26 cellular contexts compared by ENCODE assay signal in the genomic region with DNA sequence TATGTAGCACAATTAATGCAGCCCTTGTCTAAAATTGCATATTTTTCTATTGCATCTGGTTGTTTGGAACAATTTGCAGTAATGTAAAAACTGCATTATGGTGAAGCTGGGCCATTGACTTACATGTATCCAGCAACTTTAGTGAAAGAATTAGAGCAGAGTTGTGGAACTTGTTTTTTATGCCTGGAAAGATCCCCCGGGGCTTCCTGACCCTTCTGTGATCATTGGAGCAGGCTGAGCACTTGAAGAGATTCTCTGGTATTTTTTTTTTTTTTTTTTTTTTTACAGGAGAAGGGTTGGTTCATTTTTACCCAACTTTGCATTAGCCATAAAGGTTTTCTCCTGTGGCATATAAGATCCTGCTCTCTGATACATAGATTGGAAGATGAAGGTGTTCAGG. TPM values are rescaled to one million over a fixed set of nuclear protein-coding genes. Genes with fewer than 3 reads are reported as not detected.
"Had no signal": no experiment of that assay in that cellular context is flagged by ENCODE, and none has a peak within 500 bp of the region (broad histone marks: within the 10 kb centered on the region; RNA-seq: fewer than 3 reads in every experiment).

No MANE protein-coding gene starts in this region.

- H3K9me3 Mint-ChIP-seq: activated naive CD8-positive, alpha-beta T cell treated with anti-CD3 and anti-CD28 coated beads, Interleukin-2, amount 10 ng/mL, durations not matched to agents 7 days and 5 days; T-helper 1 cell treated with Interleukin-12 subunit alpha and Interleukin-12 subunit beta and Interleukin-4 antibody, amounts not matched to agents 30 μg/mL and 1 μg/mL, for 36 hours had no signal

- H3K9me3 ChIP-seq: esophagus squamous epithelium, gastrocnemius medialis, lower lobe of right lung, ovary, prostate gland, thoracic aorta had no signal

- H3K36me3 Mint-ChIP-seq: activated naive CD8-positive, alpha-beta T cell treated with anti-CD3 and anti-CD28 coated beads, Interleukin-2, amount 10 ng/mL, durations not matched to agents 7 days and 5 days; naive thymus-derived CD8-positive, alpha-beta T cell had no signal

- H3K4me1 Mint-ChIP-seq: activated naive CD8-positive, alpha-beta T cell treated with anti-CD3 and anti-CD28 coated beads, Interleukin-2, amount 10 ng/mL, durations not matched to agents 7 days and 5 days; naive thymus-derived CD8-positive, alpha-beta T cell had no signal

- H3K27ac Mint-ChIP-seq: activated naive CD8-positive, alpha-beta T cell treated with anti-CD3 and anti-CD28 coated beads, Interleukin-2, amount 10 ng/mL, durations not matched to agents 7 days and 5 days; naive thymus-derived CD8-positive, alpha-beta T cell; T-helper 1 cell treated with Interleukin-12 subunit alpha and Interleukin-12 subunit beta and Interleukin-4 antibody, amounts not matched to agents 30 μg/mL and 1 μg/mL, for 36 hours had no signal

- FAIRE-seq: bronchial epithelial cell, kidney had no signal

- H3K4me1 ChIP-seq: esophagus squamous epithelium, gastrocnemius medialis, lower lobe of right lung, prostate gland had no signal

- ATAC-seq: gastrocnemius medialis; left lobe of liver; lower lobe of right lung; naive thymus-derived CD8-positive, alpha-beta T cell had no signal

- H3K4me3 ChIP-seq: coronary artery, esophagus squamous epithelium, gastrocnemius medialis, lower lobe of right lung, ovary, prostate gland, thoracic aorta had no signal

- DNase-seq: activated CD4-positive, alpha-beta T cell treated with anti-CD3 and anti-CD28 coated beads for 4 hours; activated CD4-positive, alpha-beta T cell treated with anti-CD3 and anti-CD28 coated beads, Interleukin-2, amount 50 U/mL, for 48 hours; activated CD4-positive, CD25-positive, alpha-beta regulatory T cell; activated CD8-positive, alpha-beta memory T cell treated with anti-CD3 and anti-CD28 coated beads, Interleukin-2, amount 50 U/mL, for 48 hours; activated naive CD4-positive, alpha-beta T cell treated with Interleukin-2 at 50 U/mL for 16 hours; activated naive CD8-positive, alpha-beta T cell treated with anti-CD3 and anti-CD28 coated beads, Interleukin-2, amount 10 ng/mL, durations not matched to agents 7 days and 5 days; activated T-cell treated with anti-CD3 and anti-CD28 coated beads, Interleukin-2, amount 50 U/mL, for 48 hours; amniotic stem cell; esophagus squamous epithelium; gastrocnemius medialis; head of caudate nucleus; kidney; lower lobe of right lung; naive thymus-derived CD8-positive, alpha-beta T cell; ovary; stimulated activated CD4-positive, alpha-beta T cell treated with anti-CD3 and anti-CD28 coated beads, Interleukin-2, amount 100 ng/mL, for 48 hours; stimulated activated naive CD4-positive, alpha-beta T cell treated with Interleukin-2 at 50 U/mL for 16 hours had no signal

- H3K36me3 ChIP-seq: esophagus squamous epithelium, gastrocnemius medialis, lower lobe of right lung, ovary, prostate gland, thoracic aorta had no signal

- H3K27me3 ChIP-seq: esophagus squamous epithelium, gastrocnemius medialis had no signal

- H3K4me3 Mint-ChIP-seq: activated naive CD8-positive, alpha-beta T cell treated with anti-CD3 and anti-CD28 coated beads, Interleukin-2, amount 10 ng/mL, durations not matched to agents 7 days and 5 days; naive thymus-derived CD8-positive, alpha-beta T cell; T-helper 1 cell treated with Interleukin-12 subunit alpha and Interleukin-12 subunit beta and Interleukin-4 antibody, amounts not matched to agents 30 μg/mL and 1 μg/mL, for 36 hours had no signal

RNA-seq across cellular contexts. Expression of a gene that starts 45.0 kb away (rescaled TPM):
- total RNA-seq: activated CD8-positive, alpha-beta memory T cell treated with anti-CD3 and anti-CD28 coated beads for 36 hours; activated naive CD8-positive, alpha-beta T cell treated with anti-CD3 and anti-CD28 coated beads, Interleukin-2, amount 10 ng/mL, durations not matched to agents 7 days and 5 days; bronchial epithelial cell; esophagus squamous epithelium; gastrocnemius medialis; kidney; lower lobe of right lung; mesenteric fat pad; naive thymus-derived CD8-positive, alpha-beta T cell; thoracic aorta; ureter had no signal
